Comparison of ENCODE assay signal across 8 cellular contexts in genomic region chr14:99481745-99482099, GRCh38. TPM values are rescaled to one million over a fixed set of nuclear protein-coding genes. Genes with fewer than 3 reads are reported as not detected.
DNase-seq lines count a peak whose midpoint lies in the region; ATAC-seq and TF ChIP-seq lines count a peak whose summit lies in the region.

No MANE protein-coding gene starts in this region.

- peak overlapping the region; percentile 96 to 100 (median 99) for H3K4me3 Mint-ChIP-seq in naive B cell

- H3K27ac Mint-ChIP-seq in naive B cell, result peak overlapping the region; percentile 94 to 100 (median 98)

- H3K27me3 ChIP-seq in left ventricle myocardium inferior (ENCODE audit: low read depth) (no peaks in the 10 kb centered on the region), RWPE2 (ENCODE audit: insufficient read depth, poor library complexity, severe bottlenecking) (no peaks in the 10 kb centered on the region), ectodermal cell (ENCODE audit: control insufficient read depth, insufficient read depth, low read length, poor library complexity, severe bottlenecking) (no peaks in the 10 kb centered on the region)

- peaks cover 59 to 72% (median 59%) of the 10 kb centered on the region in 3 donors for H3K4me1 Mint-ChIP-seq in naive B cell

- H3K9me3 ChIP-seq in left ventricle myocardium inferior (replicated peaks) (no peaks in the 10 kb centered on the region), RWPE2 (ENCODE audit: severe bottlenecking) (no peaks in the 10 kb centered on the region), ectodermal cell (ENCODE audit: control insufficient read depth, low read length) (no peaks in the 10 kb centered on the region)

- no peak for ATAC-seq in Right ventricle myocardium inferior
- no peak for ATAC-seq in RWPE2 (ENCODE audit: low read depth)
- ATAC-seq in naive B cell (ENCODE audit: low read depth in 2 of 2), result no peak

- DNase-seq in left ventricle myocardium inferior, result no peak
- DNase-seq in Right ventricle myocardium inferior (ENCODE audit: missing footprints), result no peak
- DNase-seq in RWPE2 (ENCODE audit: low spot score), result no peak
- no peak for DNase-seq in naive B cell
- no peak for DNase-seq in SK-N-DZ (ENCODE audit: low spot score)
- DNase-seq in NK-92 (lab: John Stamatoyannopoulos, UW; ENCODE audit: unreplicated experiment), result no peak
- no peak for DNase-seq in AG08396 (ENCODE audit: low spot score)

- H3K27ac ChIP-seq in left ventricle myocardium inferior (replicated peaks) (peak overlapping the region; percentile 95), RWPE2 (ENCODE audit: poor library complexity, severe bottlenecking) (peak overlapping the region; percentile 73), ectodermal cell (ENCODE audit: insufficient read depth, low read depth, low read length, poor library complexity, severe bottlenecking) (peak overlapping the region; percentile 94)

- 1% methylated on average over 17 of the region's 17 CpGs for whole genome bisulfite sequencing in ectodermal cell, 2 experiments

- H3K4me3 ChIP-seq in left ventricle myocardium inferior, result peak overlapping the region; percentile 92
- peak overlapping the region; percentile 98 for H3K4me3 ChIP-seq in RWPE2 (ENCODE audit: severe bottlenecking)
- peak overlapping the region; percentile 96 for H3K4me3 ChIP-seq in ectodermal cell (ENCODE audit: insufficient read depth, low read depth, low read length)

- TF ChIP-seq CTCF in left ventricle myocardium inferior (IDR thresholded peaks at IDR 0.05; ENCODE audit: borderline replicate concordance), result no peak
- TF ChIP-seq CTCF in RWPE2 (IDR thresholded peaks at IDR 0.05; ENCODE audit: poor library complexity, severe bottlenecking), result no peak

- no peaks in the 10 kb centered on the region for H3K36me3 ChIP-seq in left ventricle myocardium inferior
- no peaks in the 10 kb centered on the region for H3K36me3 ChIP-seq in RWPE2 (ENCODE audit: low read depth)
- no peaks in the 10 kb centered on the region for H3K36me3 ChIP-seq in ectodermal cell (ENCODE audit: control insufficient read depth, insufficient read depth, low read length)

- intact Hi-C loops in left ventricle myocardium inferior (cut with micrococcal nuclease), result no loop called here
- intact Hi-C loops in Right ventricle myocardium inferior (cut with DNase I), result no loop called here

- H3K36me3 Mint-ChIP-seq in naive B cell, result no peaks in the 10 kb centered on the region

- H3K4me1 ChIP-seq in left ventricle myocardium inferior (peaks cover 82% of the 10 kb centered on the region), RWPE2 (ENCODE audit: insufficient read depth, poor library complexity, severe bottlenecking) (peaks cover 40% of the 10 kb centered on the region), ectodermal cell (ENCODE audit: control insufficient read depth, insufficient read depth, low read length) (peaks cover 14% of the 10 kb centered on the region)

- no peaks in the 10 kb centered on the region for H3K27me3 Mint-ChIP-seq in naive B cell

- no peaks in the 10 kb centered on the region for H3K9me3 Mint-ChIP-seq in naive B cell

RNA-seq across cellular contexts. Expression of gene CCNK, which starts 0.5 kb away (rescaled TPM):
- total RNA-seq in left ventricle myocardium inferior, result 32.2 TPM
- 29.2 TPM for total RNA-seq in Right ventricle myocardium inferior
- 69.1 TPM for polyA plus RNA-seq in ectodermal cell (2013, experiment 1 of 4)
- polyA plus RNA-seq in ectodermal cell (2013, experiment 2 of 4), result 75.3 TPM
- 50.9 TPM for polyA plus RNA-seq in ectodermal cell (2013, experiment 3 of 4)
- 53.9 TPM for polyA plus RNA-seq in ectodermal cell (2013, experiment 4 of 4)
- 10 to 100 TPM; 15.5 to 30.7 (median 23.1) TPM for polyA plus RNA-seq in naive B cell (ENCODE audit: low read depth in 6 of 6)
- polyA plus RNA-seq in SK-N-DZ (2014; cell fraction: cytosol; rRNA removed), result 2.9 and 3.0 TPM in 2 replicates
- polyA plus RNA-seq in SK-N-DZ (2014; cell fraction: nucleus; rRNA removed), result 9.1 and 22.6 TPM in 2 replicates

RNA-seq across cellular contexts. Expression of gene SETD3, which starts 1.1 kb away (rescaled TPM):
- total RNA-seq in left ventricle myocardium inferior (101 TPM), Right ventricle myocardium inferior (97.2 TPM)
- polyA plus RNA-seq in ectodermal cell (2013, experiment 1 of 4), result 40.5 TPM
- polyA plus RNA-seq in ectodermal cell (2013, experiment 2 of 4), result 41.0 TPM
- polyA plus RNA-seq in ectodermal cell (2013, experiment 3 of 4), result 35.6 TPM
- 34.7 TPM for polyA plus RNA-seq in ectodermal cell (2013, experiment 4 of 4)
- 10 to 100 TPM; 22.4 to 30.8 (median 26.3) TPM for polyA plus RNA-seq in naive B cell (ENCODE audit: low read depth in 6 of 6)
- polyA plus RNA-seq in SK-N-DZ (2014; cell fraction: cytosol; rRNA removed), result 27.4 and 30.3 TPM in 2 replicates
- 15.8 and 19.2 TPM in 2 replicates for polyA plus RNA-seq in SK-N-DZ (2014; cell fraction: nucleus; rRNA removed)
